In the genomic region with DNA sequence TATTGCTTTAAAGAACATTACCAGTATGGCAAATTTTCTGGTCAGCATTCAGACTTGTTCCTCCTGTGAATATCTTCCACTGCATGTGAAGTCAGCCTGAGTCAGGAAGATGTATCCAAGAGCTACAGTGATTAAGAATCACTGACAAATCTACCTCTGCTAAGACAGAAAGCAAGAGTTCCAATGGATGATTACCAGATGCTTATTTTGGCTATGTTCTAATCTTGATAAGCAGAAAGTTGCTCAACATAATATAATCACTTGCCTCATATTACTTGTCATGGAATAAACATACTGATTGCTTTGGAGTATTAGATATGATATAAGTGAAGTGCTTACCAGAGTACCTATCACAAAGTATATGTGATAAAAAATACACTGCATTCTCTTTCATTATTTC, we compare ENCODE assay signal across 20 cellular contexts.
DNase-seq lines count a peak whose midpoint lies in the region; ATAC-seq and TF ChIP-seq lines count a peak whose summit lies in the region.
"Had no signal": no experiment of that assay in that cellular context is flagged by ENCODE, and none has a peak within 500 bp of the region (broad histone marks: within the 10 kb centered on the region; RNA-seq: fewer than 3 reads in every experiment).

No MANE protein-coding gene starts in this region.

- peaks cover 4% of the 10 kb centered on the region for H3K9me3 Mint-ChIP-seq in activated naive CD8-positive, alpha-beta T cell treated with anti-CD3 and anti-CD28 coated beads for 36 hours
- H3K9me3 Mint-ChIP-seq: T-helper 1 cell treated with Interleukin-12 subunit alpha and Interleukin-12 subunit beta and Interleukin-4 antibody, amounts not matched to agents 30 μg/mL and 1 μg/mL, for 36 hours had no signal

- no peak overlapping the region for H4K91ac ChIP-seq in mesenchymal stem cell (ENCODE audit: low read length)

- no peak overlapping the region for H3K4ac ChIP-seq in mesenchymal stem cell (ENCODE audit: low read depth in 1 of 2, low read length in 2 of 2)

- no peak overlapping the region for H2BK5ac ChIP-seq in mesenchymal stem cell (ENCODE audit: low read depth, low read length, poor library complexity, severe bottlenecking)

- peak; percentile 37 for DNase-seq in AG09319 (ENCODE audit: extremely low read depth, low read depth)
- peak; percentile 35 for DNase-seq in SK-N-DZ (ENCODE audit: low spot score)
- peak; percentile 18 for DNase-seq in epithelial cell of prostate (ENCODE audit: low read depth, low spot score)
- peak; percentile 47 for DNase-seq in mesenchymal stem cell
- no peak for DNase-seq in vagina (ENCODE audit: extremely low spot score in 2 of 2)
- DNase-seq in KBM-7, result no peak
- DNase-seq in activated naive CD8-positive, alpha-beta T cell treated with anti-CD3 and anti-CD28 coated beads for 36 hours, result no peak
- DNase-seq: activated CD8-positive, alpha-beta T cell treated with anti-CD3 and anti-CD28 coated beads for 36 hours; activated naive CD8-positive, alpha-beta T cell treated with anti-CD3 and anti-CD28 coated beads, Interleukin-2, amount 50 U/mL, for 24 hours; H7; left ventricle myocardium superior; NCI-H1092; NCI-H2107; NCI-H526; SHP77; stimulated activated naive B cell treated with anti-CD40 and anti-IgM and Interleukin-4, amounts not matched to agents 10 μg/mL and 1 μg/mL and 100 μg/mL, for 72 hours; tibial artery had no signal

- H3K9me3 ChIP-seq in mesenchymal stem cell (ENCODE audit: control insufficient read depth, low read length) (peaks cover 2% of the 10 kb centered on the region), vagina (no peaks in the 10 kb centered on the region)
- H3K9me3 ChIP-seq: tibial artery had no signal

- H2AFZ ChIP-seq in mesenchymal stem cell (ENCODE audit: low read depth, low read length), result no peak overlapping the region

- no peak overlapping the region for H2BK15ac ChIP-seq in mesenchymal stem cell (ENCODE audit: low read depth, poor library complexity, severe bottlenecking)

- no peaks in the 10 kb centered on the region for H3K36me3 Mint-ChIP-seq in activated naive CD8-positive, alpha-beta T cell treated with anti-CD3 and anti-CD28 coated beads for 36 hours

- peaks cover 3% of the 10 kb centered on the region for H3K27me3 Mint-ChIP-seq in activated naive CD8-positive, alpha-beta T cell treated with anti-CD3 and anti-CD28 coated beads for 36 hours
- H3K27me3 Mint-ChIP-seq: activated CD8-positive, alpha-beta T cell treated with anti-CD3 and anti-CD28 coated beads for 36 hours; activated naive CD8-positive, alpha-beta T cell treated with anti-CD3 and anti-CD28 coated beads, Interleukin-2, amount 50 U/mL, for 24 hours; central memory CD8-positive, alpha-beta T cell; stimulated activated naive B cell treated with anti-CD40 and anti-IgM and Interleukin-4, amounts not matched to agents 10 μg/mL and 1 μg/mL and 100 μg/mL, for 72 hours had no signal

- ATAC-seq in esophagus mucosa, result no peak
- ATAC-seq: activated CD8-positive, alpha-beta T cell treated with anti-CD3 and anti-CD28 coated beads for 36 hours; activated naive CD8-positive, alpha-beta T cell treated with anti-CD3 and anti-CD28 coated beads, Interleukin-2, amount 50 U/mL, for 24 hours; left ventricle myocardium superior; stimulated activated naive B cell treated with anti-CD40 and anti-IgM and Interleukin-4, amounts not matched to agents 10 μg/mL and 1 μg/mL and 100 μg/mL, for 72 hours had no signal

- no peak overlapping the region for H4K8ac ChIP-seq in mesenchymal stem cell (ENCODE audit: low read length)

- H3K4me3 ChIP-seq in mesenchymal stem cell (ENCODE audit: insufficient read depth in 1 of 2, low read depth in 1 of 2, low read length in 2 of 2), result peak overlapping the region in 1 of 2 experiments; percentile 13
- H3K4me3 ChIP-seq in vagina, result no peak overlapping the region
- H3K4me3 ChIP-seq: tibial artery had no signal

- no peak overlapping the region for H3K18ac ChIP-seq in mesenchymal stem cell (ENCODE audit: low read depth in 1 of 2, low read length in 2 of 2)

- H3K36me3 ChIP-seq in mesenchymal stem cell (ENCODE audit: control insufficient read depth in 1 of 2, insufficient read depth in 2 of 2, low read depth in 1 of 2, low read length in 2 of 2), result no peaks in the 10 kb centered on the region
- no peaks in the 10 kb centered on the region for H3K36me3 ChIP-seq in vagina
- H3K36me3 ChIP-seq: tibial artery had no signal

- no peak overlapping the region for H2BK12ac ChIP-seq in mesenchymal stem cell (ENCODE audit: low read length in 2 of 2)

- H3K9ac ChIP-seq in mesenchymal stem cell (ENCODE audit: low read length), result no peak overlapping the region

- no peak overlapping the region for H3K23ac ChIP-seq in mesenchymal stem cell (ENCODE audit: low read length in 2 of 2)

- no peak overlapping the region for H3K4me2 ChIP-seq in mesenchymal stem cell (ENCODE audit: low read length, poor library complexity, severe bottlenecking)

- intact Hi-C loops in vagina (cut with DNase I), result no loop called here

- H2BK120ac ChIP-seq in mesenchymal stem cell (ENCODE audit: low read depth, low read length), result no peak overlapping the region

- in situ Hi-C loops in KBM-7 (cut with MboI; ENCODE audit: low pct_unique_long_range_greater_than_20kb, low sequenced_read_pairs), result no loop called here

- H3K27me3 ChIP-seq in mesenchymal stem cell (ENCODE audit: control insufficient read depth in 1 of 2, insufficient read depth in 1 of 2, low read length in 2 of 2), result no peaks in the 10 kb centered on the region
- no peaks in the 10 kb centered on the region for H3K27me3 ChIP-seq in vagina
- H3K27me3 ChIP-seq: tibial artery had no signal

- no peak overlapping the region for H3K27ac Mint-ChIP-seq in activated naive CD8-positive, alpha-beta T cell treated with anti-CD3 and anti-CD28 coated beads for 36 hours
- H3K27ac Mint-ChIP-seq: activated CD8-positive, alpha-beta T cell treated with anti-CD3 and anti-CD28 coated beads for 36 hours; activated naive CD8-positive, alpha-beta T cell treated with anti-CD3 and anti-CD28 coated beads, Interleukin-2, amount 50 U/mL, for 24 hours; stimulated activated naive B cell treated with anti-CD40 and anti-IgM and Interleukin-4, amounts not matched to agents 10 μg/mL and 1 μg/mL and 100 μg/mL, for 72 hours; T-helper 1 cell treated with Interleukin-12 subunit alpha and Interleukin-12 subunit beta and Interleukin-4 antibody, amounts not matched to agents 30 μg/mL and 1 μg/mL, for 36 hours had no signal

- no peak overlapping the region for H3K4me3 Mint-ChIP-seq in activated naive CD8-positive, alpha-beta T cell treated with anti-CD3 and anti-CD28 coated beads for 36 hours
- H3K4me3 Mint-ChIP-seq: activated CD8-positive, alpha-beta T cell treated with anti-CD3 and anti-CD28 coated beads for 36 hours; activated naive CD8-positive, alpha-beta T cell treated with anti-CD3 and anti-CD28 coated beads, Interleukin-2, amount 50 U/mL, for 24 hours; central memory CD8-positive, alpha-beta T cell; stimulated activated naive B cell treated with anti-CD40 and anti-IgM and Interleukin-4, amounts not matched to agents 10 μg/mL and 1 μg/mL and 100 μg/mL, for 72 hours; T-helper 1 cell treated with Interleukin-12 subunit alpha and Interleukin-12 subunit beta and Interleukin-4 antibody, amounts not matched to agents 30 μg/mL and 1 μg/mL, for 36 hours had no signal

- no peaks in the 10 kb centered on the region for H3K4me1 Mint-ChIP-seq in activated naive CD8-positive, alpha-beta T cell treated with anti-CD3 and anti-CD28 coated beads for 36 hours
- H3K4me1 Mint-ChIP-seq: activated naive CD8-positive, alpha-beta T cell treated with anti-CD3 and anti-CD28 coated beads, Interleukin-2, amount 50 U/mL, for 24 hours; central memory CD8-positive, alpha-beta T cell had no signal

- no peaks in the 10 kb centered on the region for H3K79me1 ChIP-seq in mesenchymal stem cell (replicated peaks; ENCODE audit: low read length, poor library complexity, severe bottlenecking)

- H3K4me1 ChIP-seq in mesenchymal stem cell (ENCODE audit: control insufficient read depth, insufficient read depth, low read depth, low read length) (peaks cover 2% of the 10 kb centered on the region), vagina (no peaks in the 10 kb centered on the region)

- no peak overlapping the region for H3K14ac ChIP-seq in mesenchymal stem cell (ENCODE audit: low read length in 2 of 2)

- no peak for TF ChIP-seq POLR2A in vagina (IDR thresholded peaks at IDR 0.05)

- no peak for TF ChIP-seq CTCF in AG09319 (IDR thresholded peaks at IDR 0.05; ENCODE audit: low read depth, low read length)
- TF ChIP-seq CTCF in vagina (IDR thresholded peaks at IDR 0.05), result no peak

- H3K27ac ChIP-seq in epithelial cell of prostate (no peak overlapping the region), mesenchymal stem cell (ENCODE audit: low read length, poor library complexity, severe bottlenecking) (no peak overlapping the region), vagina (no peak overlapping the region)
- H3K27ac ChIP-seq: tibial artery had no signal

- H2AK5ac ChIP-seq in mesenchymal stem cell (ENCODE audit: low read length, severe bottlenecking), result no peak overlapping the region

Comparison
In these comparisons a context has a peak if more than half of its experiments do, and no peak if none do; other contexts are left out.
1. DNase-seq: peak in AG09319 (single experiment), SK-N-DZ (single experiment), epithelial cell of prostate (single experiment) and mesenchymal stem cell (single experiment); none in vagina (0 of 2), KBM-7 (single experiment) and activated naive CD8-positive, alpha-beta T cell treated with anti-CD3 and anti-CD28 coated beads for 36 hours (single experiment).